ENCODE assay signal across 8 cellular contexts in the genomic region with DNA sequence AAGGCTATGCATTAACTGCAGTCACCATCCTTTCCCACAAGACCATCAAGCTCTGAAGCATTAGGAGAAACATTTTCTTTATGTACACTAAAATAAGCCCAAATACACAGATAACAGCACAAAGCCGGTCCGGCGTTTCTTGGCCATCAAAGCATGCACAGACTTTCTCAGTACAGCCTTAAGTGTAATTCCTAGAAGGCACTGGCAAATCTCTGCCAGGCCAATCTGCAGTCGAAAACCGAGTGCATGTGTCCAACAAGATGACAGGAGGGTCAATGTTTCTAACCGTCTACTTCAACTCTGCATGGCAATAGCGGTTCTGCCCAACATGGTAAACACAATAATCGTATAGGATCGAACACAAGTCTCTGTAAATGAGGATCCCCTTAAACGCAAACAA. TPM values are rescaled to one million over a fixed set of nuclear protein-coding genes. Genes with fewer than 3 reads are reported as not detected.
DNase-seq lines count a peak whose midpoint lies in the region; ATAC-seq lines count a peak whose summit lies in the region.

No MANE protein-coding gene starts in this region.

- H3K27ac Mint-ChIP-seq in stimulated activated naive CD8-positive, alpha-beta T cell treated with anti-CD3 and anti-CD28 coated beads, Interleukin-15, Interleukin-2, amounts not matched to agents 100 ng/mL and 50 ng/mL, for 24 hours: no peak overlapping the region
- peak overlapping the region; percentile 88 to 89 for H3K27ac Mint-ChIP-seq in activated naive CD4-positive, alpha-beta T cell treated with anti-CD3 and anti-CD28 coated beads, Interleukin-2, amount 50 U/mL, for 72 hours
- peak overlapping the region in 1 of 2 donors; percentile 94 for H3K27ac Mint-ChIP-seq in stimulated activated naive CD8-positive, alpha-beta T cell treated with anti-CD3 and anti-CD28 coated beads, Interleukin-15, amount 100 ng/mL, for 72 hours

- peak overlapping the region; percentile 81; the same call in 1 of the 2 replicates for H3K9ac ChIP-seq in iPS-20b (ENCODE audit: low read depth, low read length)

- H3K4me1 ChIP-seq in iPS-20b (ENCODE audit: insufficient read depth, low read length): peaks cover 6% of the 10 kb centered on the region; the same call in 1 of the 2 replicates

- no peaks in the 10 kb centered on the region for H3K9me3 Mint-ChIP-seq in stimulated activated naive CD8-positive, alpha-beta T cell treated with anti-CD3 and anti-CD28 coated beads, Interleukin-15, Interleukin-2, amounts not matched to agents 100 ng/mL and 50 ng/mL, for 24 hours
- no peaks in the 10 kb centered on the region for H3K9me3 Mint-ChIP-seq in activated naive CD4-positive, alpha-beta T cell treated with anti-CD3 and anti-CD28 coated beads, Interleukin-2, amount 50 U/mL, for 72 hours
- no peaks in the 10 kb centered on the region for H3K9me3 Mint-ChIP-seq in stimulated activated naive CD8-positive, alpha-beta T cell treated with anti-CD3 and anti-CD28 coated beads, Interleukin-15, amount 100 ng/mL, for 72 hours

- H3K9me3 ChIP-seq in iPS-20b (ENCODE audit: insufficient read depth, low read depth, low read length): no peaks in the 10 kb centered on the region

- no peaks in the 10 kb centered on the region for H3K27me3 Mint-ChIP-seq in stimulated activated naive CD8-positive, alpha-beta T cell treated with anti-CD3 and anti-CD28 coated beads, Interleukin-15, Interleukin-2, amounts not matched to agents 100 ng/mL and 50 ng/mL, for 24 hours
- H3K27me3 Mint-ChIP-seq in stimulated activated naive CD8-positive, alpha-beta T cell treated with anti-CD3 and anti-CD28 coated beads, Interleukin-15, amount 100 ng/mL, for 72 hours: peaks cover under 1% of the 10 kb centered on the region

- no peak for DNase-seq in stimulated activated naive CD8-positive, alpha-beta T cell treated with anti-CD3 and anti-CD28 coated beads, Interleukin-15, Interleukin-2, amounts not matched to agents 100 U/mL and 50 U/mL, for 24 hours
- DNase-seq in activated naive CD4-positive, alpha-beta T cell treated with anti-CD3 and anti-CD28 coated beads, Interleukin-2, amount 50 U/mL, for 72 hours (ENCODE audit: low spot score in 2 of 2): peak in 1 of 2 donors; percentile 3
- DNase-seq in stimulated activated naive CD8-positive, alpha-beta T cell treated with anti-CD3 and anti-CD28 coated beads, Interleukin-15, amount 100 ng/mL, for 72 hours: no peak
- DNase-seq in stimulated activated CD4-positive, alpha-beta T cell treated with anti-CD3 and anti-CD28 coated beads, Interleukin-2, amount 100 ng/mL, for 48 hours: no peak

- H3K27me3 ChIP-seq in iPS-20b (ENCODE audit: insufficient read depth, low read length): peaks cover 32% of the 10 kb centered on the region

- no peak for ATAC-seq in stimulated activated naive CD8-positive, alpha-beta T cell treated with anti-CD3 and anti-CD28 coated beads, Interleukin-15, Interleukin-2, amounts not matched to agents 100 U/mL and 50 U/mL, for 24 hours
- no peak for ATAC-seq in activated naive CD4-positive, alpha-beta T cell treated with anti-CD3 and anti-CD28 coated beads, Interleukin-2, amount 50 U/mL, for 72 hours
- ATAC-seq in stimulated activated naive CD8-positive, alpha-beta T cell treated with anti-CD3 and anti-CD28 coated beads, Interleukin-15, amount 100 ng/mL, for 72 hours: no peak
- ATAC-seq in GM21360 (IDR thresholded peaks at IDR 0.05; ENCODE audit: unreplicated experiment): no peak
- ATAC-seq in esophagus mucosa: no peak

- H3K36me3 ChIP-seq in iPS-20b (ENCODE audit: insufficient read depth, low read depth, low read length): no peaks in the 10 kb centered on the region

- no peak overlapping the region for H3K27ac ChIP-seq in iPS-20b (ENCODE audit: low read length)

- H3K4me3 ChIP-seq in iPS-20b (ENCODE audit: low read length): peak overlapping the region; percentile 82

- peak overlapping the region; percentile 94 for H3K4me3 Mint-ChIP-seq in stimulated activated naive CD8-positive, alpha-beta T cell treated with anti-CD3 and anti-CD28 coated beads, Interleukin-15, Interleukin-2, amounts not matched to agents 100 ng/mL and 50 ng/mL, for 24 hours
- H3K4me3 Mint-ChIP-seq in stimulated activated naive CD8-positive, alpha-beta T cell treated with anti-CD3 and anti-CD28 coated beads, Interleukin-15, amount 100 ng/mL, for 72 hours: peak overlapping the region; percentile 90 to 92

- H3K36me3 Mint-ChIP-seq in stimulated activated naive CD8-positive, alpha-beta T cell treated with anti-CD3 and anti-CD28 coated beads, Interleukin-15, Interleukin-2, amounts not matched to agents 100 ng/mL and 50 ng/mL, for 24 hours (ENCODE audit: low read depth): no peaks in the 10 kb centered on the region
- peaks cover 0 to 15% of the 10 kb centered on the region in 2 donors for H3K36me3 Mint-ChIP-seq in activated naive CD4-positive, alpha-beta T cell treated with anti-CD3 and anti-CD28 coated beads, Interleukin-2, amount 50 U/mL, for 72 hours

- peaks cover 23% of the 10 kb centered on the region for H3K4me1 Mint-ChIP-seq in stimulated activated naive CD8-positive, alpha-beta T cell treated with anti-CD3 and anti-CD28 coated beads, Interleukin-15, Interleukin-2, amounts not matched to agents 100 ng/mL and 50 ng/mL, for 24 hours (ENCODE audit: low read depth)
- H3K4me1 Mint-ChIP-seq in stimulated activated naive CD8-positive, alpha-beta T cell treated with anti-CD3 and anti-CD28 coated beads, Interleukin-15, amount 100 ng/mL, for 72 hours: peaks cover 33% of the 10 kb centered on the region

RNA-seq across cellular contexts. Expression of a gene that starts 1.1 kb away (rescaled TPM):
- 10 to 100 TPM in 1 of 2 donors, 1 to 10 TPM in 1; 7.1 to 10.2 TPM for total RNA-seq in activated naive CD4-positive, alpha-beta T cell treated with anti-CD3 and anti-CD28 coated beads, Interleukin-2, amount 50 U/mL, for 72 hours
- total RNA-seq in esophagus mucosa: 10.1 TPM
